In genomic region chr7:148563583-148564274, GRCh38 we compare ENCODE assay signal across 11 cellular contexts. TPM values are rescaled to one million over a fixed set of nuclear protein-coding genes. Genes with fewer than 3 reads are reported as not detected.
DNase-seq lines count a peak whose midpoint lies in the region; ATAC-seq lines count a peak whose summit lies in the region.
"Had no signal": no experiment of that assay in that cellular context is flagged by ENCODE, and none has a peak within 500 bp of the region (broad histone marks: within the 10 kb centered on the region; RNA-seq: fewer than 3 reads in every experiment).

No MANE protein-coding gene starts in this region.

- peaks cover 13% of the 10 kb centered on the region for H3K4me1 Mint-ChIP-seq in central memory CD8-positive, alpha-beta T cell
- H3K4me1 Mint-ChIP-seq in naive thymus-derived CD8-positive, alpha-beta T cell: peaks cover 9 to 13% (median 11%) of the 10 kb centered on the region in 4 donors

- peak; percentile 25 for ATAC-seq in GM18907 (IDR thresholded peaks at IDR 0.05; ENCODE audit: unreplicated experiment)
- peak; percentile 42 for ATAC-seq in HG03066 (IDR thresholded peaks at IDR 0.05; ENCODE audit: low read depth, unreplicated experiment)
- no peak for ATAC-seq in central memory CD8-positive, alpha-beta T cell (replicated peaks; ENCODE audit: extremely low read depth, poor library complexity, severe bottlenecking)
- ATAC-seq in naive thymus-derived CD8-positive, alpha-beta T cell: no peak

- no peaks in the 10 kb centered on the region for H3K79me2 ChIP-seq in ACC112 (ENCODE audit: control insufficient read depth, insufficient read depth, low read length, unreplicated experiment)

- peak overlapping the region; percentile 79 for H3K27ac ChIP-seq in ACC112 (ENCODE audit: low read depth, low read length)

- POLR2A ChIA-PET in naive thymus-derived CD8-positive, alpha-beta T cell (lab: Charles Lee): no interaction called here

- H2AFZ ChIP-seq in ACC112 (ENCODE audit: low read length, unreplicated experiment): peak overlapping the region; percentile 91

- no peaks in the 10 kb centered on the region for H3K9me3 Mint-ChIP-seq in central memory CD8-positive, alpha-beta T cell
- no peaks in the 10 kb centered on the region for H3K9me3 Mint-ChIP-seq in naive thymus-derived CD8-positive, alpha-beta T cell

- peak overlapping the region; percentile 60 for H3K4me3 Mint-ChIP-seq in central memory CD8-positive, alpha-beta T cell
- H3K4me3 Mint-ChIP-seq in naive thymus-derived CD8-positive, alpha-beta T cell: peak overlapping the region in 3 of 10 donors; percentile 9 to 55 (median 32)

- H3K27me3 Mint-ChIP-seq in central memory CD8-positive, alpha-beta T cell: peaks cover under 1% of the 10 kb centered on the region
- H3K27me3 Mint-ChIP-seq in naive thymus-derived CD8-positive, alpha-beta T cell: peaks cover 1 to 35% (median 14%) of the 10 kb centered on the region in 5 donors

- H3K36me3 ChIP-seq in ACC112 (ENCODE audit: insufficient read depth, low read length): no peaks in the 10 kb centered on the region

- no peak for DNase-seq in central memory CD8-positive, alpha-beta T cell (ENCODE audit: low spot score in 2 of 2)
- no peak for DNase-seq in GM19238 (ENCODE audit: insufficient read length, low spot score)
- no peak for DNase-seq in inferior parietal cortex (ENCODE audit: extremely low spot score)
- DNase-seq in NAMALWA (ENCODE audit: low spot score): no peak
- DNase-seq in naive thymus-derived CD8-positive, alpha-beta T cell: no peak
- DNase-seq: DMS79 treated with DMSO at 0.1 percent for 48 hours had no signal

- peaks cover 19% of the 10 kb centered on the region for H3K27me3 ChIP-seq in ACC112 (ENCODE audit: insufficient read depth, low read length)

- peak overlapping the region; percentile 50; the same call in 1 of the 2 replicates for H3K4me3 ChIP-seq in ACC112 (ENCODE audit: low read depth, low read length)

- H3K27ac Mint-ChIP-seq in central memory CD8-positive, alpha-beta T cell (ENCODE audit: low read depth): peak overlapping the region; percentile 62
- peak overlapping the region in 2 of 10 donors; percentile 7 to 40 for H3K27ac Mint-ChIP-seq in naive thymus-derived CD8-positive, alpha-beta T cell

- H3K4me1 ChIP-seq in ACC112 (ENCODE audit: control insufficient read depth, insufficient read depth, low read length, unreplicated experiment): peaks cover 18% of the 10 kb centered on the region

- peaks cover 3% of the 10 kb centered on the region for H3K36me3 Mint-ChIP-seq in central memory CD8-positive, alpha-beta T cell (ENCODE audit: insufficient read depth)
- H3K36me3 Mint-ChIP-seq in naive thymus-derived CD8-positive, alpha-beta T cell: peaks cover 0 to 8% (median 2%) of the 10 kb centered on the region in 3 donors

RNA-seq across cellular contexts. Expression of gene C7orf33, which starts 26.8 kb away (rescaled TPM):
- total RNA-seq in naive thymus-derived CD8-positive, alpha-beta T cell: not detected
- polyA plus RNA-seq in naive thymus-derived CD8-positive, alpha-beta T cell: not detected
- total RNA-seq: mononuclear cell, NCI-H460 had no signal

Comparison
In these comparisons a context has a peak if more than half of its experiments do, and no peak if none do; other contexts are left out.
1. ATAC-seq: peak in GM18907 (single experiment) and HG03066 (single experiment); none in central memory CD8-positive, alpha-beta T cell (single experiment) and naive thymus-derived CD8-positive, alpha-beta T cell (0 of 2).